Comparison of ENCODE assay signal across 2 cellular contexts in the genomic region with DNA sequence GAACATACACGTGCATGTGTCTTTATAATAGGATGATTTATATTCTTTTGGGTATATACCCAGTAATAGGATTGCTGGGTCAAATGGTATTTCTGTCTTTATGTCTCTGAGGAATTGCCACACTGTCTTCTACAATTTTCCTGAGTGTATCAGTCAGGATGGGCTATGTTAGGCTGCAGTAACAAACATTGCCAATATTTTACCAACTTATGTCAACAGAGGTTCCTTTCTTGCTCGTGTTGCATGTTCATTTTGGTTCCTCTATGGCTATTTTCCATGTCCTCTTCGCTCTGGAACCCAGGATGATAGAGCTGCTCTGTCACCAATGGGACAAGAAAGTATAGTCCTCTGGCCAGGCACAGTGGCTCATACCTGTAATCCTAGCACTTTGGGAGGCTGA.
A peak's percentile ranks its signal among the peaks of the same experiment; 100 is the strongest.
TF ChIP-seq lines count a peak whose summit lies in the region.

No MANE protein-coding gene starts in this region.

TF ChIP-seq in HepG2, 621 proteins besides CTCF, POLR2A, EP300 and RAD21:
- TF ChIP-seq ZNF12 (CRISPR knock-in tag; IDR thresholded peaks at IDR 0.05), result peak; percentile 88; the same call in 1 of the 2 replicates
- no peak for TF ChIP-seq CERS6 (CRISPR knock-in tag; IDR thresholded peaks at IDR 0.05)

TF ChIP-seq in K562, 482 proteins besides CTCF, POLR2A, EP300 and RAD21:
- TF ChIP-seq ZNF12 (CRISPR knock-in tag; IDR thresholded peaks at IDR 0.05) (peak; percentile 68; the same call in 1 of the 2 replicates), ZNF384 (IDR thresholded peaks at IDR 0.05; ENCODE audit: low read depth, low read length) (no peak), ZNF395 (CRISPR knock-in tag; IDR thresholded peaks at IDR 0.05) (no peak)
TF ChIP-seq in K562: peak in this region for 1.
